1 cellular context compared by ENCODE assay signal in the genomic region with DNA sequence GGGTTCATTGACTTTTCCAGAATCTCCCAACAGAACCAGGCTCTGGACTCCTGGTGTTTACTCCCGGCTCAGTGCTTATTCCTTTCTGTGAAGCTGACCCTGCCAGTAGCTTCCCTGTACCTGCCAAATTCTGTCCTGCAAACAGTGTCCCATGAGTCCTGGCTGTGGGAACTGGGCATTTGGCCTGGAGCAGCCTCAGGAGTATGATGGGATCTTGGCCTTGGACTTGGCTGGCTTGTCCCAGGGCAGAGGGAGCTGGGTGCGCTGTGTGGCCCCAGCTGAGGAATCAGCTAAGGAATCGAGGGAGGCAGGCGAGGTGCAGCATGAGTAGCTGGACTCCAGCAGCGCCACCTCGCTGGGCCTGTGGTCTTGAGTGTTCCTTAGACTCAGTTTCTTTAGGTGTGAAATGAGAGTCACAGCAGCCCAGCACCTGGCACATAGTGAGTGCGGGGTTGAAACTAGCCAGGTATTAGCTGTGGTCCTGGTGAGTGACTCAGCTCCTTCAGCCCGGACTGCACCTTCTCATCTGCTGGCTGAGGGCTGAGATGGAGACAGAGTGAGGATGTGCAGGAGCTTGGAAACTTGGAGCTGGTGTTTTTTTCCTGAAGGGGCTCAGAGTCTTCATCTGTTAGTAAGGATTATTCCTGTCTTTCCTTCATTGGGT.
A peak's percentile ranks its signal among the peaks of the same experiment; 100 is the strongest.
TF ChIP-seq lines count a peak whose summit lies in the region.

No MANE protein-coding gene starts in this region.

TF ChIP-seq in K562, 482 proteins besides CTCF, POLR2A, EP300 and RAD21:
- TF ChIP-seq NFE2 (IDR thresholded peaks at IDR 0.05; ENCODE audit: low read depth): peak; percentile 13; the same call in 1 of the 2 replicates
- TF ChIP-seq KLF16 (IDR thresholded peaks at IDR 0.05): no peak
